Comparison of ENCODE assay signal across 12 cellular contexts in genomic region chr6:159043986-159044385, GRCh38. TPM values are rescaled to one million over a fixed set of nuclear protein-coding genes. Genes with fewer than 3 reads are reported as not detected.
DNase-seq lines count a peak whose midpoint lies in the region; TF ChIP-seq lines count a peak whose summit lies in the region.
"Had no signal": no experiment of that assay in that cellular context is flagged by ENCODE, and none has a peak within 500 bp of the region (broad histone marks: within the 10 kb centered on the region; RNA-seq: fewer than 3 reads in every experiment).

No MANE protein-coding gene starts in this region.

- H3F3A ChIP-seq in SU-DHL-6 (ENCODE audit: insufficient read depth) = peaks cover 34% of the 10 kb centered on the region

- H3K27me3 ChIP-seq in SU-DHL-6 (ENCODE audit: low read length) (no peaks in the 10 kb centered on the region), thymus (ENCODE audit: control insufficient read depth, insufficient read depth) (no peaks in the 10 kb centered on the region), ovary (no peaks in the 10 kb centered on the region)
- H3K27me3 ChIP-seq in effector memory CD4-positive, alpha-beta T cell (replicated peaks; ENCODE audit: control insufficient read depth, insufficient read depth, low read length, poor library complexity, severe bottlenecking) = no peaks in the 10 kb centered on the region

- H3K79me2 ChIP-seq in SU-DHL-6 (ENCODE audit: insufficient read depth, low read length) = peaks cover 22% of the 10 kb centered on the region

- H3K27ac ChIP-seq in SU-DHL-6 (ENCODE audit: low read depth, low read length) (peak overlapping the region; percentile 75), thymus (ENCODE audit: low read depth) (peak overlapping the region; percentile 86), ovary (no peak overlapping the region)
- H3K27ac ChIP-seq in effector memory CD4-positive, alpha-beta T cell (ENCODE audit: insufficient read depth, low read length, poor library complexity, severe bottlenecking) = peak overlapping the region; percentile 89
- H3K27ac ChIP-seq: tibial artery had no signal

- TF ChIP-seq EP300 in ovary (IDR thresholded peaks at IDR 0.05) = no peak

- H3K4me3 ChIP-seq in SU-DHL-6 (ENCODE audit: insufficient read depth, low read length, poor library complexity, severe bottlenecking) (peak overlapping the region; percentile 70), thymus (ENCODE audit: low read length) (peak overlapping the region; percentile 81), ovary (no peak overlapping the region)
- H3K4me3 ChIP-seq in effector memory CD4-positive, alpha-beta T cell (ENCODE audit: insufficient read depth, low read depth, low read length, poor library complexity, severe bottlenecking) = peak overlapping the region; percentile 70

- DNase-seq in activated T-cell treated with anti-CD3 and anti-CD28 coated beads, Interleukin-2, amount 50 U/mL, for 1 hour = peak; percentile 46
- DNase-seq in activated T-cell treated with anti-CD3 and anti-CD28 coated beads, Interleukin-2, amount 50 U/mL, for 48 hours = no peak
- DNase-seq in effector memory CD4-positive, alpha-beta T cell = no peak
- no peak for DNase-seq in ovary
- DNase-seq in inferior parietal cortex (ENCODE audit: extremely low spot score) = no peak
- no peak for DNase-seq in posterior cingulate gyrus
- DNase-seq: NCI-H1694; stimulated activated CD4-positive, alpha-beta T cell treated with anti-CD3 and anti-CD28 coated beads, Interleukin-15, amount 100 ng/mL, for 24 hours; tibial artery had no signal

- peak overlapping the region; percentile 69 for H3K9ac ChIP-seq in SU-DHL-6 (ENCODE audit: low read length)

- peaks cover 44% of the 10 kb centered on the region for H3K36me3 ChIP-seq in SU-DHL-6 (ENCODE audit: low read length)
- peaks cover 29% of the 10 kb centered on the region for H3K36me3 ChIP-seq in effector memory CD4-positive, alpha-beta T cell (ENCODE audit: control insufficient read depth, insufficient read depth, low read length)
- peaks cover 23% of the 10 kb centered on the region for H3K36me3 ChIP-seq in thymus (ENCODE audit: control insufficient read depth, insufficient read depth)
- no peaks in the 10 kb centered on the region for H3K36me3 ChIP-seq in ovary
- H3K36me3 ChIP-seq: tibial artery had no signal

- TF ChIP-seq POLR2A in ovary (IDR thresholded peaks at IDR 0.05) = no peak

- H3K9me3 ChIP-seq in SU-DHL-6 (ENCODE audit: insufficient read depth, low read length) (no peaks in the 10 kb centered on the region), thymus (ENCODE audit: control insufficient read depth) (no peaks in the 10 kb centered on the region), ovary (no peaks in the 10 kb centered on the region)
- no peaks in the 10 kb centered on the region for H3K9me3 ChIP-seq in effector memory CD4-positive, alpha-beta T cell (ENCODE audit: control insufficient read depth, low read length)
- H3K9me3 ChIP-seq: tibial artery had no signal

- 13% methylated on average over 7 of the region's 7 CpGs for WGBS in thymus
- 84 to 91% (median 88%) methylated on average over 7 of the region's 7 CpGs for WGBS in ovary, 3 donors

- intact Hi-C loops in ovary (cut with DNase I) = loop anchor here in 2 of 4 donors (5.0 kb wide), 1 partner anchor 58 kb away; no protein-coding TSS in a partner anchor
- intact Hi-C loops in posterior cingulate gyrus (cut with DNase I) = no loop called here

- no peak overlapping the region for H2AFZ ChIP-seq in SU-DHL-6 (ENCODE audit: low read depth, low read length, severe bottlenecking)

- TF ChIP-seq CTCF in SU-DHL-6 (IDR thresholded peaks at IDR 0.05; ENCODE audit: insufficient read depth, low read length, poor library complexity, severe bottlenecking) (no peak), ovary (IDR thresholded peaks at IDR 0.05) (no peak)

- peaks cover 34% of the 10 kb centered on the region for H3K4me1 ChIP-seq in effector memory CD4-positive, alpha-beta T cell (ENCODE audit: control insufficient read depth, insufficient read depth, low read length, poor library complexity, severe bottlenecking)
- H3K4me1 ChIP-seq in thymus (ENCODE audit: control insufficient read depth, insufficient read depth, low read length) (peaks cover 6% of the 10 kb centered on the region), ovary (ENCODE audit: insufficient read depth) (peaks cover 3% of the 10 kb centered on the region)

- peak overlapping the region; percentile 93 for H3K4me2 ChIP-seq in SU-DHL-6 (ENCODE audit: low read depth, low read length, poor library complexity, severe bottlenecking)

- no peaks in the 10 kb centered on the region for H3K9me2 ChIP-seq in SU-DHL-6 (replicated peaks; ENCODE audit: insufficient read depth, low read length)

- no peaks in the 10 kb centered on the region for H4K20me1 ChIP-seq in SU-DHL-6 (ENCODE audit: low read depth, low read length)

RNA-seq across cellular contexts. Expression of gene TAGAP, which starts 0.8 kb away (rescaled TPM):
- polyA plus RNA-seq in thymus (13.9 TPM), ovary (1 to 10 TPM in 1 of 2 donors, under 1 TPM in 1; 0.65 to 5.1 TPM)
- 1 to 10 TPM in 5 of 7 donors, under 1 TPM in 2; 0.58 to 2.3 (median 1.4) TPM for total RNA-seq in ovary
- polyA plus RNA-seq: AG04450 had no signal

RNA-seq across cellular contexts. Expression of gene RSPH3, which starts 44.0 kb away (rescaled TPM):
- polyA plus RNA-seq in thymus (3.6 TPM), ovary (1 to 10 TPM; 2.6 to 9.7 TPM)
- total RNA-seq in ovary = 1 to 10 TPM; 4.5 to 9.3 (median 7.6) TPM

Comparison
In these comparisons a context has a peak if more than half of its experiments do, and no peak if none do; other contexts are left out.
1. H3K27ac ChIP-seq: peak in SU-DHL-6 (single experiment), effector memory CD4-positive, alpha-beta T cell (single experiment) and thymus (single experiment); none in ovary (0 of 2).